ENCODE assay signal across 20 cellular contexts in the genomic region with DNA sequence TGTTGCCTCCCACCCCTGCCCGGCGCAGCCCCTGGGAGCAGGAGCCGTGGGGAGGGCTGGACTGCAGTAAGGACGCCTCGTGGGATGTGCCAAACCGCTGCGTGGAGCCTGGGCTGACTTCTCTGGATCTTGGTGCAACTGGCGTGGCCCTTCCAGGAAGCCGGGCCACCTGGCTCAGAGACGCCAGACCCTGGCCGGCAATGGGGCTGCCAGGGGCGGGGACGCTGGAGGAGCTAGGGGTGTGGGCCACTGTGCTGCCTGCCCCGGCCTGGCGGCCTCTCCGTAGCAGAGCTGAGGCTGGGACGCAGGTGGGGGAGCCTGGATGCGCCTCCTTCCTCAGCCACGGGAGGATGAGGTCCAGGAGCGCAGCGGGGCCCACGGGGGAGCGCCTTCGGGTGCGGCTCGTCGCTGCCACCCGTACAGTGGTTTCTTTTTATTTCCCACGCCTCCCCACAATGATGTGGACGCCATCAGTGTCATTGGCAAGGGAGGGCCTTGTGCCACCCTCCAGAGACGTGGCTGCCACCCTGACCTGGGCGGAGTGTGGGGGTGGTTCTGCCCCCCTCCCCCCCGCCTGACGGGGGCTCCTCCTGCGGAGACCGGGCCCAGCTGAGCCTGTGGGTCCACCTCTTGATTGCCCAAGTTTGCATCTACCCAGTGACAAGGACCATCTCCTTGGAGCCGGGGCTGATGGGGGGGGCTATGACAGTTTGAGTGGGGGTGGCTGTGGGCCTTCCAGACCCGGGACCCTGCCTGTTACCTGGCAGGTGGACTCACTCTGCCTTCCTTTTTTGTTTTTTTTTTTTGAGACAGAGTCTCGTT. TPM values are rescaled to one million over a fixed set of nuclear protein-coding genes. Genes with fewer than 3 reads are reported as not detected.
A peak's percentile ranks its signal among the peaks of the same experiment; 100 is the strongest.
DNase-seq lines count a peak whose midpoint lies in the region; ATAC-seq, FAIRE-seq and TF ChIP-seq lines count a peak whose summit lies in the region.
"Had no signal": no experiment of that assay in that cellular context is flagged by ENCODE, and none has a peak within 500 bp of the region (broad histone marks: within the 10 kb centered on the region; RNA-seq: fewer than 3 reads in every experiment).

No MANE protein-coding gene starts in this region.

- H3K9me3 Mint-ChIP-seq in activated CD8-positive, alpha-beta T cell treated with anti-CD3 and anti-CD28 coated beads, Interleukin-2, amount 10 ng/mL, durations not matched to agents 7 days and 5 days (ENCODE audit: insufficient read depth): peaks cover 6% of the 10 kb centered on the region
- H3K9me3 Mint-ChIP-seq in activated CD8-positive, alpha-beta T cell treated with anti-CD3 and anti-CD28 coated beads for 36 hours: no peaks in the 10 kb centered on the region
- H3K9me3 Mint-ChIP-seq: HFFc6 had no signal

- intact Hi-C loops in activated CD8-positive, alpha-beta T cell treated with anti-CD3 and anti-CD28 coated beads for 36 hours (cut with micrococcal nuclease): no loop called here
- intact Hi-C loops in K562 (cut with micrococcal nuclease): no loop called here

- DNase-seq in activated CD8-positive, alpha-beta T cell treated with anti-CD3 and anti-CD28 coated beads, Interleukin-2, amount 10 ng/mL, durations not matched to agents 7 days and 5 days: no peak
- no peak for DNase-seq in activated CD8-positive, alpha-beta T cell treated with anti-CD3 and anti-CD28 coated beads for 36 hours
- DNase-seq in K562 (ENCODE audit: extremely low read depth in 1 of 4, low spot score in 3 of 4): no peak
- DNase-seq in mesenteric fat pad (ENCODE audit: low spot score): peak; percentile 64
- DNase-seq in upper lobe of left lung: peak in 1 of 2 donors; percentile 83
- no peak for DNase-seq in activated CD8-positive, alpha-beta memory T cell treated with anti-CD3 and anti-CD28 coated beads for 24 hours
- no peak for DNase-seq in activated gamma-delta T cell (lab: John Stamatoyannopoulos, UW)
- DNase-seq: DMS 273 treated with DMSO at 0.1 percent for 48 hours, HFFc6, KBM-7, NCI-H1105, NCI-H1694 treated with DMSO at 0.1 percent for 48 hours, NCI-H446 treated with DMSO at 0.1 percent for 48 hours, NCI-H748 treated with DMSO at 0.1 percent for 48 hours, PC-9 had no signal

- peak; percentile 42 for ATAC-seq in activated CD8-positive, alpha-beta T cell treated with anti-CD3 and anti-CD28 coated beads, Interleukin-2, amount 10 ng/mL, durations not matched to agents 7 days and 5 days
- no peak for ATAC-seq in activated CD8-positive, alpha-beta T cell treated with anti-CD3 and anti-CD28 coated beads for 36 hours
- ATAC-seq in K562 (peak; percentile 6; the same call in 2 of the 3 replicates), upper lobe of left lung (ENCODE audit: low FRiP score in 2 of 2) (peak; percentile 11 to 42), HG03342 (IDR thresholded peaks at IDR 0.05; ENCODE audit: unreplicated experiment) (no peak)

- H3K36me3 ChIP-seq in K562 (ENCODE audit: control insufficient read depth, insufficient read depth, low read length) (peaks cover 12% of the 10 kb centered on the region; the same call in 2 of the 3 replicates), upper lobe of left lung (peaks cover 0 to 7% (median 1%) of the 10 kb centered on the region in 4 donors)

- peaks cover 23% of the 10 kb centered on the region for H3K36me3 Mint-ChIP-seq in activated CD8-positive, alpha-beta T cell treated with anti-CD3 and anti-CD28 coated beads, Interleukin-2, amount 10 ng/mL, durations not matched to agents 7 days and 5 days (ENCODE audit: low read depth)
- peaks cover 16% of the 10 kb centered on the region for H3K36me3 Mint-ChIP-seq in activated CD8-positive, alpha-beta T cell treated with anti-CD3 and anti-CD28 coated beads for 36 hours (ENCODE audit: low read depth)

- H3K9ac ChIP-seq in K562 (ENCODE audit: insufficient read depth in 1 of 2, low read depth in 2 of 2, low read length in 2 of 2): no peak overlapping the region
- H3K9ac ChIP-seq: BLaER1 treated with 17β-estradiol and CSF1 and Interleukin-3, amounts not matched to agents 10 nM and 100 nM had no signal

- no peaks in the 10 kb centered on the region for H4K20me1 ChIP-seq in K562 (replicated peaks; ENCODE audit: control insufficient read depth, insufficient read depth, low read length)

- H3K27me3 ChIP-seq in K562 (ENCODE audit: control insufficient read depth in 2 of 2, insufficient read depth in 2 of 2, low read length in 2 of 2) (no peaks in the 10 kb centered on the region), upper lobe of left lung (no peaks in the 10 kb centered on the region)
- H3K27me3 ChIP-seq: BLaER1 treated with 17β-estradiol and CSF1 and Interleukin-3, amounts not matched to agents 10 nM and 100 nM had no signal

- TF ChIP-seq POLR2A in K562 (conservative IDR thresholded peaks at IDR 0.05) (no peak), upper lobe of left lung (IDR thresholded peaks at IDR 0.05) (no peak)

- H3K4me1 Mint-ChIP-seq in activated CD8-positive, alpha-beta T cell treated with anti-CD3 and anti-CD28 coated beads, Interleukin-2, amount 10 ng/mL, durations not matched to agents 7 days and 5 days (ENCODE audit: low read depth): no peaks in the 10 kb centered on the region
- H3K4me1 Mint-ChIP-seq in activated CD8-positive, alpha-beta T cell treated with anti-CD3 and anti-CD28 coated beads for 36 hours (ENCODE audit: low read depth): no peaks in the 10 kb centered on the region

- POLR2A ChIA-PET in activated CD8-positive, alpha-beta T cell treated with anti-CD3 and anti-CD28 coated beads, Interleukin-2, amount 10 ng/mL, durations not matched to agents 7 days and 5 days (lab: Charles Lee): no interaction called here
- POLR2A ChIA-PET in activated CD8-positive, alpha-beta T cell treated with anti-CD3 and anti-CD28 coated beads for 36 hours (lab: Charles Lee): interaction anchor here (1.0 kb wide), 1 partner anchor 9 kb away, joined by 3 read pairs; no protein-coding TSS in a partner anchor
- POLR2A ChIA-PET in K562 (lab: Yijun Ruan, JAX): interaction anchor here (0.5 to 0.6 kb wide), 2 partner anchors 65 to 220 kb away, joined by 3 read pairs; no protein-coding TSS in a partner anchor

- H3K27ac ChIP-seq in K562 (ENCODE audit: extremely low read depth, low read depth, low read length) (no peak overlapping the region), upper lobe of left lung (no peak overlapping the region)
- H3K27ac ChIP-seq: 22Rv1; BLaER1 treated with 17β-estradiol and CSF1 and Interleukin-3, amounts not matched to agents 10 nM and 100 nM; HL-60; PC-9 had no signal

- no peak for TF ChIP-seq EP300 in K562 (IDR thresholded peaks at IDR 0.05; ENCODE audit: low read length)
- TF ChIP-seq EP300 in upper lobe of left lung (IDR thresholded peaks at IDR 0.05): no peak

- TF ChIP-seq RAD21 in K562 (CRISPR knock-in tag; conservative IDR thresholded peaks at IDR 0.05 in 1 of 2, IDR thresholded peaks at IDR 0.05 in 1 of 2): no peak

- no peak for FAIRE-seq in K562 (lab: Jason Lieb, UNC)
- FAIRE-seq: H1 had no signal

- H2AFZ ChIP-seq in K562 (ENCODE audit: low read depth, low read length): no peak overlapping the region
- H2AFZ ChIP-seq: PC-9 had no signal

- no peak overlapping the region for H3K4me2 ChIP-seq in K562 (ENCODE audit: insufficient read depth, low read length)
- H3K4me2 ChIP-seq: BLaER1 treated with 17β-estradiol and CSF1 and Interleukin-3, amounts not matched to agents 10 nM and 100 nM; PC-9 had no signal

- H3K4me3 ChIP-seq in K562 (no peak overlapping the region), upper lobe of left lung (no peak overlapping the region)
- H3K4me3 ChIP-seq: BLaER1 treated with 17β-estradiol and CSF1 and Interleukin-3, amounts not matched to agents 10 nM and 100 nM; PC-9 had no signal

- 72% methylated on average over 27 of the region's 39 CpGs for WGBS in K562 (ENCODE audit: insufficient coverage, low coverage, missing lambda C conversion rate)
- 88 to 89% methylated on average over 15 to 38 of the region's 39 CpGs for WGBS in upper lobe of left lung, 2 donors

- H3K79me2 ChIP-seq in K562 (ENCODE audit: control insufficient read depth, insufficient read depth, low read length): no peaks in the 10 kb centered on the region

- in situ Hi-C loops in K562 (cut with MboI): no loop called here

- no peak overlapping the region for H3K27ac Mint-ChIP-seq in activated CD8-positive, alpha-beta T cell treated with anti-CD3 and anti-CD28 coated beads, Interleukin-2, amount 10 ng/mL, durations not matched to agents 7 days and 5 days
- H3K27ac Mint-ChIP-seq in activated CD8-positive, alpha-beta T cell treated with anti-CD3 and anti-CD28 coated beads for 36 hours: no peak overlapping the region
- H3K27ac Mint-ChIP-seq: HFFc6 had no signal

- H3K4me3 Mint-ChIP-seq in activated CD8-positive, alpha-beta T cell treated with anti-CD3 and anti-CD28 coated beads, Interleukin-2, amount 10 ng/mL, durations not matched to agents 7 days and 5 days: no peak overlapping the region
- no peak overlapping the region for H3K4me3 Mint-ChIP-seq in activated CD8-positive, alpha-beta T cell treated with anti-CD3 and anti-CD28 coated beads for 36 hours
- H3K4me3 Mint-ChIP-seq: HFFc6 had no signal

- BruUV-seq in K562 (replicated peaks; lab: Mats Ljungman, UMichigan): no TSS peak

- H3K9me3 ChIP-seq in K562 (replicated peaks; ENCODE audit: control insufficient read depth, insufficient read depth, low read depth, low read length): no peaks in the 10 kb centered on the region; the same call in 1 of the 2 replicates
- H3K9me3 ChIP-seq in upper lobe of left lung: no peaks in the 10 kb centered on the region

- H3K4me1 ChIP-seq in K562 (replicated peaks in 1 of 2; ENCODE audit: control insufficient read depth in 2 of 2, insufficient read depth in 2 of 2, low read length in 2 of 2): peaks cover 0 to 20% of the 10 kb centered on the region in 2 experiments; a peak in 2 of 5 replicates
- H3K4me1 ChIP-seq in upper lobe of left lung: no peaks in the 10 kb centered on the region

- CTCF ChIA-PET in activated CD8-positive, alpha-beta T cell treated with anti-CD3 and anti-CD28 coated beads, Interleukin-2, amount 10 ng/mL, durations not matched to agents 7 days and 5 days (lab: Charles Lee): no interaction called here
- CTCF ChIA-PET in activated CD8-positive, alpha-beta T cell treated with anti-CD3 and anti-CD28 coated beads for 36 hours (lab: Charles Lee): interaction anchor here (1.1 kb wide), 1 partner anchor 21 kb away, joined by 3 read pairs; no protein-coding TSS in a partner anchor
- CTCF ChIA-PET in K562 (lab: Yijun Ruan, JAX; ENCODE audit: low intra/inter-chr PET ratio): no interaction called here

- no peaks in the 10 kb centered on the region for H3K27me3 Mint-ChIP-seq in activated CD8-positive, alpha-beta T cell treated with anti-CD3 and anti-CD28 coated beads, Interleukin-2, amount 10 ng/mL, durations not matched to agents 7 days and 5 days (ENCODE audit: low read depth)
- no peaks in the 10 kb centered on the region for H3K27me3 Mint-ChIP-seq in activated CD8-positive, alpha-beta T cell treated with anti-CD3 and anti-CD28 coated beads for 36 hours

- H3K9me1 ChIP-seq in K562 (ENCODE audit: control insufficient read depth, insufficient read depth, low read length): no peaks in the 10 kb centered on the region

- no peak for TF ChIP-seq CTCF in activated CD8-positive, alpha-beta T cell treated with anti-CD3 and anti-CD28 coated beads for 36 hours (IDR thresholded peaks at IDR 0.05)
- TF ChIP-seq CTCF in K562 (IDR thresholded peaks at IDR 0.05 in 2 of 3, conservative IDR thresholded peaks at IDR 0.05 in 1 of 3; ENCODE audit: insufficient read depth in 2 of 3, low read depth in 1 of 3, low read length in 3 of 3) (no peak), upper lobe of left lung (IDR thresholded peaks at IDR 0.05) (no peak)

RNA-seq across cellular contexts. Expression of a gene that starts 11.3 kb away (rescaled TPM):
- 10 to 100 TPM; 27.6 to 28.4 TPM for total RNA-seq in activated CD8-positive, alpha-beta T cell treated with anti-CD3 and anti-CD28 coated beads, Interleukin-2, amount 10 ng/mL, durations not matched to agents 7 days and 5 days
- 10 to 100 TPM; 24.1 to 25.5 TPM for total RNA-seq in activated CD8-positive, alpha-beta T cell treated with anti-CD3 and anti-CD28 coated beads for 36 hours
- total RNA-seq in K562 (2011; cell fraction: chromatin; rRNA removed; ENCODE audit: low replicate concordance): 67.8 and 193 TPM in 2 replicates
- total RNA-seq in K562 (2011; cell fraction: nucleolus; rRNA removed): 119 and 131 TPM in 2 replicates
- total RNA-seq in K562 (2011; cell fraction: nucleoplasm; rRNA removed): 73.8 and 80.7 TPM in 2 replicates
- total RNA-seq in K562 (2014; rRNA removed): 13.1 and 17.3 TPM in 2 replicates
- total RNA-seq in K562 (2014; rRNA removed; fragmentation: Illumina TruSeq; extraction: Trizol): 6.3 and 8.0 TPM in 2 replicates
- 12.4 TPM in 2 replicates for total RNA-seq in K562 (2015; rRNA removed; fragmentation: Illumina TruSeq; extraction: Trizol)
- 28.9 and 35.9 TPM in 2 replicates for total RNA-seq in K562 (2021)
- 11.5 and 16.8 TPM in 2 replicates for polyA plus RNA-seq in K562 (2011; rRNA removed)
- 11.0 and 11.3 TPM in 2 replicates for polyA plus RNA-seq in K562 (2011; cell fraction: cytosol; rRNA removed)
- 90.6 and 110 TPM in 2 replicates for polyA plus RNA-seq in K562 (2011; cell fraction: nucleus; rRNA removed)
- 17.8 and 19.0 TPM in 2 replicates for polyA plus RNA-seq in K562 (2012)
- polyA plus RNA-seq in K562 (2014; fragmentation: Illumina TruSeq; extraction: Trizol): 15.2 and 18.7 TPM in 2 replicates
- polyA plus RNA-seq in K562 (2014; fragmentation: Nextera tagmentation; extraction: Ambion mirVana): 1 to 10 TPM; 1.1 TPM
- polyA plus RNA-seq in K562 (2014; rRNA removed): 30.2 and 30.4 TPM in 2 replicates
- polyA minus RNA-seq in K562 (2011; rRNA and poly(A)+ RNA removed): 3.7 and 6.8 TPM in 2 replicates
- polyA minus RNA-seq in K562 (2011; cell fraction: cytosol; rRNA and poly(A)+ RNA removed): 5.7 and 7.7 TPM in 2 replicates
- 27.7 and 30.6 TPM in 2 replicates for polyA minus RNA-seq in K562 (2011; cell fraction: nucleus; rRNA and poly(A)+ RNA removed)
- 15.1 TPM for total RNA-seq in mesenteric fat pad
- total RNA-seq in upper lobe of left lung: 10 to 100 TPM in 5 of 6 donors, 1 to 10 TPM in 1; 8.7 to 23.5 (median 19.2) TPM

RNA-seq across cellular contexts. Expression of a gene that starts 11.4 kb away (rescaled TPM):
- total RNA-seq in activated CD8-positive, alpha-beta T cell treated with anti-CD3 and anti-CD28 coated beads, Interleukin-2, amount 10 ng/mL, durations not matched to agents 7 days and 5 days: 10 to 100 TPM; 32.8 to 34.4 TPM
- total RNA-seq in activated CD8-positive, alpha-beta T cell treated with anti-CD3 and anti-CD28 coated beads for 36 hours: 10 to 100 TPM; 35.6 to 41.2 TPM
- total RNA-seq in K562 (2011; cell fraction: chromatin; rRNA removed; ENCODE audit: low replicate concordance): 5.1 and 16.0 TPM in 2 replicates
- 19.2 and 20.4 TPM in 2 replicates for total RNA-seq in K562 (2011; cell fraction: nucleolus; rRNA removed)
- 6.3 and 8.9 TPM in 2 replicates for total RNA-seq in K562 (2011; cell fraction: nucleoplasm; rRNA removed)
- total RNA-seq in K562 (2014; rRNA removed) (40.4 and 57.2 TPM in 2 replicates), K562 (2014; rRNA removed; fragmentation: Illumina TruSeq; extraction: Trizol) (3.2 and 4.9 TPM in 2 replicates), K562 (2015; rRNA removed; fragmentation: Illumina TruSeq; extraction: Trizol) (20.1 and 24.6 TPM in 2 replicates), K562 (2021) (77.0 and 78.5 TPM in 2 replicates), mesenteric fat pad (14.6 TPM), upper lobe of left lung (10 to 100 TPM in 5 of 6 donors, 1 to 10 TPM in 1; 7.4 to 22.4 (median 19.2) TPM)
- polyA plus RNA-seq in K562 (2011; rRNA removed) (4.4 and 8.8 TPM in 2 replicates), K562 (2014; fragmentation: Illumina TruSeq; extraction: Trizol) (20.0 and 44.9 TPM in 2 replicates), K562 (2014; fragmentation: Nextera tagmentation; extraction: Ambion mirVana) (1 to 10 TPM; 1.3 to 2.9 TPM), K562 (2014; rRNA removed) (33.7 and 35.5 TPM in 2 replicates)
- 7.3 and 22.0 TPM in 2 replicates for polyA plus RNA-seq in K562 (2011; cell fraction: cytosol; rRNA removed)
- polyA plus RNA-seq in K562 (2011; cell fraction: nucleus; rRNA removed): 16.8 and 33.7 TPM in 2 replicates
- polyA plus RNA-seq in K562 (2012): 38.5 and 46.2 TPM in 2 replicates
- 1.5 and 3.8 TPM in 2 replicates for polyA minus RNA-seq in K562 (2011; rRNA and poly(A)+ RNA removed)
- 21.0 and 22.6 TPM in 2 replicates for polyA minus RNA-seq in K562 (2011; cell fraction: cytosol; rRNA and poly(A)+ RNA removed)
- 7.9 and 9.6 TPM in 2 replicates for polyA minus RNA-seq in K562 (2011; cell fraction: nucleus; rRNA and poly(A)+ RNA removed)

Comparison
In these comparisons a context has a peak if more than half of its experiments do, and no peak if none do; other contexts are left out.
1. ATAC-seq: peak in activated CD8-positive, alpha-beta T cell treated with anti-CD3 and anti-CD28 coated beads, Interleukin-2, amount 10 ng/mL, durations not matched to agents 7 days and 5 days (single experiment), K562 (single experiment) and upper lobe of left lung (2 of 2); none in activated CD8-positive, alpha-beta T cell treated with anti-CD3 and anti-CD28 coated beads for 36 hours (single experiment) and HG03342 (single experiment).